ENCODE assay signal across 8 cellular contexts in the genomic region with DNA sequence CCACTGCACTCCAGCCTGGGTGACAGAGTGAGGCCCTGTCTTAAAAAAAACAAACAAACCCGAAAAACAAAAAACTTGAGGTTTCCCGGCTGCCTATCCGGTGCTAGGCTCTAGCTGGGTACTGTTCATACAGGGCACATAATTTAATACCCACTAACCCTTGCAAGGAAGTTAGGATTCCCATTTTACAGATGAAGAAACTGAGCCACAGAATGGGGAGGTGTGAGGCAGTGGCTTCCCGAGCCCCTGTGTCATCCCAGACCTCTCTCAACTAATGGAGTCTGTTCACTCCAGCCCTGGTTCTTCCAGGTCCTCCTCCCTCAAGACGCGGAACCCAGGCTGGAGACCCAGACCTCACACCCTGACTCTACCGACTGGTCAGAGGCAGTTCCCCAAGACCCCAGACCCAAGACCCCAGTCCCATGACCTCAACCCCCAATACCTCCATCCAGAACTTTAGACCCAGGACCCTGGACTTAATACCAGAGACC. TPM values are rescaled to one million over a fixed set of nuclear protein-coding genes. Genes with fewer than 3 reads are reported as not detected.
DNase-seq lines count a peak whose midpoint lies in the region; ATAC-seq, FAIRE-seq and TF ChIP-seq lines count a peak whose summit lies in the region.

No MANE protein-coding gene starts in this region.

- peak overlapping the region; percentile 96 for H3K27ac Mint-ChIP-seq in activated naive CD4-positive, alpha-beta T cell treated with anti-CD3 and anti-CD28 coated beads for 36 hours

- TSS peak; percentile 72 for BruUV-seq in HepG2 (replicated peaks; lab: Mats Ljungman, UMichigan)

- no peak for TF ChIP-seq EP300 in HepG2 (IDR thresholded peaks at IDR 0.05; ENCODE audit: low read depth in 2 of 2, low read length in 2 of 2)
- TF ChIP-seq EP300 in HepG2 (CRISPR knock-in tag; IDR thresholded peaks at IDR 0.05; ENCODE audit: borderline replicate concordance): no peak

- ATAC-seq in HepG2: no peak
- no peak for ATAC-seq in HG02884 (IDR thresholded peaks at IDR 0.05; ENCODE audit: unreplicated experiment)
- no peak for ATAC-seq in HG03095 (IDR thresholded peaks at IDR 0.05; ENCODE audit: unreplicated experiment)

- H3K27ac ChIP-seq in adrenal gland (peak overlapping the region; percentile 22 to 98 (median 88)), HepG2 (ENCODE audit: extremely low read length, insufficient read depth, low read length) (peak overlapping the region; percentile 89), thymus (ENCODE audit: low read depth) (peak overlapping the region; percentile 85)

- H3K4me2 ChIP-seq in HepG2 (ENCODE audit: low read depth, low read length): peak overlapping the region; percentile 88

- no peaks in the 10 kb centered on the region for H3K27me3 Mint-ChIP-seq in activated naive CD4-positive, alpha-beta T cell treated with anti-CD3 and anti-CD28 coated beads for 36 hours (ENCODE audit: low read depth)

- no peak for TF ChIP-seq POLR2A in adrenal gland (IDR thresholded peaks at IDR 0.05)
- TF ChIP-seq POLR2A in HepG2 (IDR thresholded peaks at IDR 0.05; ENCODE audit: insufficient read depth in 1 of 2, low read depth in 2 of 2, low read length in 2 of 2): no peak

- CTCF ChIA-PET in activated naive CD4-positive, alpha-beta T cell treated with anti-CD3 and anti-CD28 coated beads for 36 hours (lab: Charles Lee): interaction anchor here (0.7 to 2.4 kb wide), 4 partner anchors 37 to 61 kb away, joined by 3 to 15 read pairs (median 4); no protein-coding TSS in a partner anchor
- CTCF ChIA-PET in HepG2 (lab: Yijun Ruan, JAX; ENCODE audit: low intra/inter-chr PET ratio, low total read pairs): no interaction called here

- intact Hi-C loops in activated naive CD4-positive, alpha-beta T cell treated with anti-CD3 and anti-CD28 coated beads for 36 hours (cut with micrococcal nuclease): loop anchor here (2.0 to 5.0 kb wide), 9 partner anchors 189 to 1156 kb away; a partner anchor contains a TSS
- intact Hi-C loops in adrenal gland (cut with DNase I) (no loop called here), HepG2 (cut with micrococcal nuclease; ENCODE audit: unreplicated experiment) (loop anchor here (10.0 kb wide), 1 partner anchor 56 kb away; a partner anchor contains a TSS)

- TF ChIP-seq CTCF in adrenal gland (IDR thresholded peaks at IDR 0.05) (no peak), HepG2 (CRISPR knock-in tag; IDR thresholded peaks at IDR 0.05) (no peak)

- in situ Hi-C loops in HepG2 (cut with HindIII; ENCODE audit: extremely low pct_ligation_motif_present, low pct_unique_long_range_greater_than_20kb): no loop called here

- peaks cover 45% of the 10 kb centered on the region for H3K4me1 Mint-ChIP-seq in activated naive CD4-positive, alpha-beta T cell treated with anti-CD3 and anti-CD28 coated beads for 36 hours (ENCODE audit: low read depth)

- POLR2A ChIA-PET in HepG2 (lab: Yijun Ruan, JAX): interaction anchor here (0.6 to 0.8 kb wide), 2 partner anchors 38 to 486 kb away, joined by 3 read pairs; a partner anchor contains a TSS

- H3K9me3 ChIP-seq in adrenal gland (replicated peaks in 1 of 3) (no peaks in the 10 kb centered on the region), HepG2 (ENCODE audit: low read length) (no peaks in the 10 kb centered on the region), thymus (ENCODE audit: control insufficient read depth) (no peaks in the 10 kb centered on the region)

- peaks cover 0 to 22% of the 10 kb centered on the region in 2 donors for H3K36me3 ChIP-seq in adrenal gland (replicated peaks in 1 of 2)
- peaks cover 3 to 14% of the 10 kb centered on the region in 2 experiments; a peak in 3 of 5 replicates for H3K36me3 ChIP-seq in HepG2 (replicated peaks in 1 of 2; ENCODE audit: control insufficient read depth in 1 of 2, insufficient read depth in 2 of 2, low read length in 2 of 2)
- peaks cover 24% of the 10 kb centered on the region for H3K36me3 ChIP-seq in thymus (ENCODE audit: control insufficient read depth, insufficient read depth)

- H3K4me3 ChIP-seq in adrenal gland (peak overlapping the region; percentile 43 to 98 (median 92)), HepG2 (replicated peaks in 1 of 3; ENCODE audit: insufficient read depth in 1 of 3, low read depth in 2 of 3, low read length in 3 of 3) (peak overlapping the region; percentile 84 to 99 (median 90)), thymus (ENCODE audit: low read length) (peak overlapping the region; percentile 96)

- H3K9me3 Mint-ChIP-seq in activated naive CD4-positive, alpha-beta T cell treated with anti-CD3 and anti-CD28 coated beads for 36 hours: no peaks in the 10 kb centered on the region

- peaks cover 11% of the 10 kb centered on the region for H3K36me3 Mint-ChIP-seq in activated naive CD4-positive, alpha-beta T cell treated with anti-CD3 and anti-CD28 coated beads for 36 hours (ENCODE audit: low read depth)

- FAIRE-seq in HepG2 (lab: Jason Lieb, UNC): no peak

- DNase-seq in activated naive CD4-positive, alpha-beta T cell treated with anti-CD3 and anti-CD28 coated beads for 36 hours: peak; percentile 30
- no peak for DNase-seq in activated naive CD4-positive, alpha-beta T cell (lab: John Stamatoyannopoulos, UW)
- DNase-seq in adrenal gland: peak in 3 of 7 donors; percentile 9 to 57 (median 36)
- DNase-seq in HepG2 (ENCODE audit: low spot score): no peak
- DNase-seq in NCI-H748 (lab: John Stamatoyannopoulos, UW; ENCODE audit: unreplicated experiment): no peak

- peaks cover 12% of the 10 kb centered on the region for H3K79me2 ChIP-seq in HepG2 (ENCODE audit: insufficient read depth, low read length)

- H3K27me3 ChIP-seq in adrenal gland: no peaks in the 10 kb centered on the region
- no peaks in the 10 kb centered on the region; a peak in 1 of 5 replicates for H3K27me3 ChIP-seq in HepG2 (ENCODE audit: control insufficient read depth in 1 of 2, insufficient read depth in 2 of 2, low read length in 2 of 2)
- no peaks in the 10 kb centered on the region for H3K27me3 ChIP-seq in thymus (ENCODE audit: control insufficient read depth, insufficient read depth)

- H3K4me3 Mint-ChIP-seq in activated naive CD4-positive, alpha-beta T cell treated with anti-CD3 and anti-CD28 coated beads for 36 hours: peak overlapping the region; percentile 99

- no peaks in the 10 kb centered on the region for H4K20me1 ChIP-seq in HepG2 (ENCODE audit: insufficient read depth, low read length)

- H2AFZ ChIP-seq in HepG2 (ENCODE audit: low read length): no peak overlapping the region

- 31 to 36% (median 32%) methylated on average over 7 of the region's 7 CpGs for WGBS in adrenal gland, 4 donors
- WGBS in HepG2 (ENCODE audit: low lambda C conversion rate): 26% methylated on average over 7 of the region's 7 CpGs
- 51% methylated on average over 7 of the region's 7 CpGs for WGBS in thymus

- peak overlapping the region; percentile 93 for H3K9ac ChIP-seq in HepG2 (ENCODE audit: insufficient read depth, low read depth, low read length)

- peaks cover 13 to 28% of the 10 kb centered on the region in 2 donors for H3K4me1 ChIP-seq in adrenal gland (replicated peaks in 1 of 2)
- peaks cover 17% of the 10 kb centered on the region for H3K4me1 ChIP-seq in HepG2 (ENCODE audit: insufficient read depth, low read length)
- H3K4me1 ChIP-seq in thymus (ENCODE audit: control insufficient read depth, insufficient read depth, low read length): peaks cover 11% of the 10 kb centered on the region

- TF ChIP-seq RAD21 in HepG2 (CRISPR knock-in tag; IDR thresholded peaks at IDR 0.05): no peak

RNA-seq across cellular contexts. Expression of a gene that starts 0.6 kb away (rescaled TPM):
- total RNA-seq in activated naive CD4-positive, alpha-beta T cell treated with anti-CD3 and anti-CD28 coated beads for 36 hours: 10 to 100 TPM; 28.6 to 30.0 TPM
- total RNA-seq in adrenal gland (10 to 100 TPM; 11.1 to 35.6 (median 23.3) TPM), HepG2 (2016; rRNA removed; fragmentation: Illumina TruSeq; extraction: Trizol) (12.9 and 14.3 TPM in 2 replicates)
- polyA plus RNA-seq in adrenal gland (10 to 100 TPM in 2 of 3 donors, 1 to 10 TPM in 1; 2.6 to 43.8 (median 24.0) TPM), HepG2 (2011; rRNA removed) (14.2 and 18.7 TPM in 2 replicates), thymus (26.1 TPM)
- total RNA-seq in HepG2 (2016; cell fraction: cytosol; rRNA removed; fragmentation: Illumina TruSeq; extraction: Trizol; ENCODE audit: low read depth): 5.4 and 8.4 TPM in 2 replicates
- 12.1 and 15.3 TPM in 2 replicates for total RNA-seq in HepG2 (2016; cell fraction: insoluble cytoplasmic fraction; rRNA removed; fragmentation: Illumina TruSeq; extraction: Trizol)
- 9.8 and 12.8 TPM in 2 replicates for total RNA-seq in HepG2 (2016; cell fraction: membrane; rRNA removed; fragmentation: Illumina TruSeq; extraction: Trizol)
- total RNA-seq in HepG2 (2016; cell fraction: nucleus; rRNA removed; fragmentation: Illumina TruSeq; extraction: Trizol): 10.6 and 14.8 TPM in 2 replicates
- 6.1 and 12.7 TPM in 2 replicates for polyA plus RNA-seq in HepG2 (2011; cell fraction: cytosol; rRNA removed)
- 76.0 and 85.8 TPM in 2 replicates for polyA plus RNA-seq in HepG2 (2011; cell fraction: nucleus; rRNA removed)
- 6.8 and 9.1 TPM in 2 replicates for polyA plus RNA-seq in HepG2 (2012)
- polyA plus RNA-seq in HepG2 (2016; cell fraction: cytosol; fragmentation: Illumina TruSeq; extraction: Trizol; ENCODE audit: low read depth): 2.7 and 3.6 TPM in 2 replicates
- polyA plus RNA-seq in HepG2 (2016; cell fraction: insoluble cytoplasmic fraction; fragmentation: Illumina TruSeq; extraction: Trizol; ENCODE audit: low read depth): 9.5 and 10.3 TPM in 2 replicates
- polyA plus RNA-seq in HepG2 (2016; cell fraction: membrane; fragmentation: Illumina TruSeq; extraction: Trizol; ENCODE audit: low read depth): 6.0 and 6.1 TPM in 2 replicates
- polyA plus RNA-seq in HepG2 (2016; cell fraction: nucleus; fragmentation: Illumina TruSeq; extraction: Trizol; ENCODE audit: insufficient read depth, low read depth): 28.0 and 28.5 TPM in 2 replicates
- 14.2 and 22.9 TPM in 2 replicates for polyA minus RNA-seq in HepG2 (2011; rRNA and poly(A)+ RNA removed; ENCODE audit: low replicate concordance)
- polyA minus RNA-seq in HepG2 (2011; cell fraction: cytosol; rRNA and poly(A)+ RNA removed): 7.5 and 7.9 TPM in 2 replicates
- polyA minus RNA-seq in HepG2 (2011; cell fraction: nucleus; rRNA and poly(A)+ RNA removed): 15.3 and 18.5 TPM in 2 replicates

RNA-seq across cellular contexts. Expression of a gene that starts 1.6 kb away (rescaled TPM):
- total RNA-seq in activated naive CD4-positive, alpha-beta T cell treated with anti-CD3 and anti-CD28 coated beads for 36 hours: 10 to 100 TPM; 71.4 to 77.0 TPM
- 100 to 1,000 TPM in 6 of 8 donors, 10 to 100 TPM in 2; 83.2 to 229 (median 107) TPM for total RNA-seq in adrenal gland
- polyA plus RNA-seq in adrenal gland: 100 to 1,000 TPM in 1 of 3 donors, 10 to 100 TPM in 2; 60.2 to 172 (median 100.0) TPM
- 66.9 and 85.6 TPM in 2 replicates for total RNA-seq in HepG2 (2016; rRNA removed; fragmentation: Illumina TruSeq; extraction: Trizol)
- total RNA-seq in HepG2 (2016; cell fraction: cytosol; rRNA removed; fragmentation: Illumina TruSeq; extraction: Trizol; ENCODE audit: low read depth): 36.4 and 42.5 TPM in 2 replicates
- 71.3 and 95.8 TPM in 2 replicates for total RNA-seq in HepG2 (2016; cell fraction: insoluble cytoplasmic fraction; rRNA removed; fragmentation: Illumina TruSeq; extraction: Trizol)
- total RNA-seq in HepG2 (2016; cell fraction: membrane; rRNA removed; fragmentation: Illumina TruSeq; extraction: Trizol): 34.6 and 39.3 TPM in 2 replicates
- 17.6 and 22.0 TPM in 2 replicates for total RNA-seq in HepG2 (2016; cell fraction: nucleus; rRNA removed; fragmentation: Illumina TruSeq; extraction: Trizol)
- polyA plus RNA-seq in HepG2 (2011; rRNA removed): 36.8 and 37.2 TPM in 2 replicates
- 49.6 and 71.2 TPM in 2 replicates for polyA plus RNA-seq in HepG2 (2011; cell fraction: cytosol; rRNA removed)
- 14.2 and 18.6 TPM in 2 replicates for polyA plus RNA-seq in HepG2 (2011; cell fraction: nucleus; rRNA removed)
- polyA plus RNA-seq in HepG2 (2012): 22.5 and 27.7 TPM in 2 replicates
- 36.7 and 39.3 TPM in 2 replicates for polyA plus RNA-seq in HepG2 (2016; cell fraction: cytosol; fragmentation: Illumina TruSeq; extraction: Trizol; ENCODE audit: low read depth)
- polyA plus RNA-seq in HepG2 (2016; cell fraction: insoluble cytoplasmic fraction; fragmentation: Illumina TruSeq; extraction: Trizol; ENCODE audit: low read depth): 81.5 and 84.4 TPM in 2 replicates
- 25.3 and 29.3 TPM in 2 replicates for polyA plus RNA-seq in HepG2 (2016; cell fraction: membrane; fragmentation: Illumina TruSeq; extraction: Trizol; ENCODE audit: low read depth)
- polyA plus RNA-seq in HepG2 (2016; cell fraction: nucleus; fragmentation: Illumina TruSeq; extraction: Trizol; ENCODE audit: insufficient read depth, low read depth): 29.4 and 38.4 TPM in 2 replicates
- polyA minus RNA-seq in HepG2 (2011; rRNA and poly(A)+ RNA removed; ENCODE audit: low replicate concordance): 6.8 and 14.7 TPM in 2 replicates
- 6.7 and 10.6 TPM in 2 replicates for polyA minus RNA-seq in HepG2 (2011; cell fraction: cytosol; rRNA and poly(A)+ RNA removed)
- 4.5 and 6.2 TPM in 2 replicates for polyA minus RNA-seq in HepG2 (2011; cell fraction: nucleus; rRNA and poly(A)+ RNA removed)
- 95.9 TPM for polyA plus RNA-seq in thymus

RNA-seq across cellular contexts. Expression of a gene that starts 11.1 kb away (rescaled TPM):
- total RNA-seq in activated naive CD4-positive, alpha-beta T cell treated with anti-CD3 and anti-CD28 coated beads for 36 hours: not detected
- total RNA-seq in adrenal gland (not detected), HepG2 (2016; rRNA removed; fragmentation: Illumina TruSeq; extraction: Trizol) (not detected in 2 replicates)
- polyA plus RNA-seq in adrenal gland (not detected), HepG2 (2011; rRNA removed) (not detected in 2 replicates), thymus (0.07 TPM)
- total RNA-seq in HepG2 (2016; cell fraction: cytosol; rRNA removed; fragmentation: Illumina TruSeq; extraction: Trizol; ENCODE audit: low read depth): not detected in 2 replicates
- total RNA-seq in HepG2 (2016; cell fraction: insoluble cytoplasmic fraction; rRNA removed; fragmentation: Illumina TruSeq; extraction: Trizol): not detected in 2 replicates
- total RNA-seq in HepG2 (2016; cell fraction: membrane; rRNA removed; fragmentation: Illumina TruSeq; extraction: Trizol): not detected in 2 replicates
- total RNA-seq in HepG2 (2016; cell fraction: nucleus; rRNA removed; fragmentation: Illumina TruSeq; extraction: Trizol): not detected in 2 replicates
- not detected in 2 replicates for polyA plus RNA-seq in HepG2 (2011; cell fraction: cytosol; rRNA removed)
- not detected in 2 replicates for polyA plus RNA-seq in HepG2 (2011; cell fraction: nucleus; rRNA removed)
- not detected in 2 replicates for polyA plus RNA-seq in HepG2 (2012)
- not detected in 2 replicates for polyA plus RNA-seq in HepG2 (2016; cell fraction: cytosol; fragmentation: Illumina TruSeq; extraction: Trizol; ENCODE audit: low read depth)
- polyA plus RNA-seq in HepG2 (2016; cell fraction: insoluble cytoplasmic fraction; fragmentation: Illumina TruSeq; extraction: Trizol; ENCODE audit: low read depth): not detected in 2 replicates
- not detected in 2 replicates for polyA plus RNA-seq in HepG2 (2016; cell fraction: membrane; fragmentation: Illumina TruSeq; extraction: Trizol; ENCODE audit: low read depth)
- polyA plus RNA-seq in HepG2 (2016; cell fraction: nucleus; fragmentation: Illumina TruSeq; extraction: Trizol; ENCODE audit: insufficient read depth, low read depth): not detected in 2 replicates
- polyA minus RNA-seq in HepG2 (2011; rRNA and poly(A)+ RNA removed; ENCODE audit: low replicate concordance): not detected in 2 replicates
- polyA minus RNA-seq in HepG2 (2011; cell fraction: cytosol; rRNA and poly(A)+ RNA removed): not detected in 2 replicates
- not detected in 2 replicates for polyA minus RNA-seq in HepG2 (2011; cell fraction: nucleus; rRNA and poly(A)+ RNA removed)

RNA-seq across cellular contexts. Expression of a gene that starts 25.3 kb away (rescaled TPM):
- 10 to 100 TPM; 12.7 to 13.7 TPM for total RNA-seq in activated naive CD4-positive, alpha-beta T cell treated with anti-CD3 and anti-CD28 coated beads for 36 hours
- total RNA-seq in adrenal gland (1 to 10 TPM in 5 of 8 donors, under 1 TPM in 3; 0.72 to 3.3 (median 1.4) TPM), HepG2 (2016; rRNA removed; fragmentation: Illumina TruSeq; extraction: Trizol) (not detected in 2 replicates)
- polyA plus RNA-seq in adrenal gland (10 to 100 TPM in 1 of 3 donors, 1 to 10 TPM in 1, under 1 TPM in 1; 0.26 to 20.7 (median 3.5) TPM), HepG2 (2011; rRNA removed) (0.09 TPM in 2 replicates), thymus (16.2 TPM)
- not detected in 2 replicates for total RNA-seq in HepG2 (2016; cell fraction: cytosol; rRNA removed; fragmentation: Illumina TruSeq; extraction: Trizol; ENCODE audit: low read depth)
- total RNA-seq in HepG2 (2016; cell fraction: insoluble cytoplasmic fraction; rRNA removed; fragmentation: Illumina TruSeq; extraction: Trizol): not detected in 2 replicates
- total RNA-seq in HepG2 (2016; cell fraction: membrane; rRNA removed; fragmentation: Illumina TruSeq; extraction: Trizol): not detected in 2 replicates
- total RNA-seq in HepG2 (2016; cell fraction: nucleus; rRNA removed; fragmentation: Illumina TruSeq; extraction: Trizol): not detected in 2 replicates
- 0.11 and 0.14 TPM in 2 replicates for polyA plus RNA-seq in HepG2 (2011; cell fraction: cytosol; rRNA removed)
- polyA plus RNA-seq in HepG2 (2011; cell fraction: nucleus; rRNA removed): 0.32 TPM in 1 of 2 replicates, not detected in the other
- polyA plus RNA-seq in HepG2 (2012): not detected in 2 replicates
- 0.07 TPM in 1 of 2 replicates, not detected in the other for polyA plus RNA-seq in HepG2 (2016; cell fraction: cytosol; fragmentation: Illumina TruSeq; extraction: Trizol; ENCODE audit: low read depth)
- not detected in 2 replicates for polyA plus RNA-seq in HepG2 (2016; cell fraction: insoluble cytoplasmic fraction; fragmentation: Illumina TruSeq; extraction: Trizol; ENCODE audit: low read depth)
- polyA plus RNA-seq in HepG2 (2016; cell fraction: membrane; fragmentation: Illumina TruSeq; extraction: Trizol; ENCODE audit: low read depth): not detected in 2 replicates
- polyA plus RNA-seq in HepG2 (2016; cell fraction: nucleus; fragmentation: Illumina TruSeq; extraction: Trizol; ENCODE audit: insufficient read depth, low read depth): not detected in 2 replicates
- polyA minus RNA-seq in HepG2 (2011; rRNA and poly(A)+ RNA removed; ENCODE audit: low replicate concordance): 0.42 and 31.9 TPM in 2 replicates
- polyA minus RNA-seq in HepG2 (2011; cell fraction: cytosol; rRNA and poly(A)+ RNA removed): 0.70 TPM in 1 of 2 replicates, not detected in the other
- polyA minus RNA-seq in HepG2 (2011; cell fraction: nucleus; rRNA and poly(A)+ RNA removed): not detected in 2 replicates

RNA-seq across cellular contexts. Expression of a gene that starts 52.7 kb away (rescaled TPM):
- 1 to 10 TPM in 1 of 2 experiments, under 1 TPM in 1; 0.93 to 1.6 TPM for total RNA-seq in activated naive CD4-positive, alpha-beta T cell treated with anti-CD3 and anti-CD28 coated beads for 36 hours
- 1 to 10 TPM in 1 of 8 donors, under 1 TPM in 3, not detected in 4; 0.14 to 2.5 (median 0.33) TPM for total RNA-seq in adrenal gland
- polyA plus RNA-seq in adrenal gland: under 1 TPM in 1 of 3 donors, not detected in 2; 0.07 TPM
- 20.6 and 21.5 TPM in 2 replicates for total RNA-seq in HepG2 (2016; rRNA removed; fragmentation: Illumina TruSeq; extraction: Trizol)
- total RNA-seq in HepG2 (2016; cell fraction: cytosol; rRNA removed; fragmentation: Illumina TruSeq; extraction: Trizol; ENCODE audit: low read depth): 4.8 and 6.1 TPM in 2 replicates
- total RNA-seq in HepG2 (2016; cell fraction: insoluble cytoplasmic fraction; rRNA removed; fragmentation: Illumina TruSeq; extraction: Trizol): 12.8 and 26.0 TPM in 2 replicates
- total RNA-seq in HepG2 (2016; cell fraction: membrane; rRNA removed; fragmentation: Illumina TruSeq; extraction: Trizol): 6.5 and 7.3 TPM in 2 replicates
- 21.9 and 26.6 TPM in 2 replicates for total RNA-seq in HepG2 (2016; cell fraction: nucleus; rRNA removed; fragmentation: Illumina TruSeq; extraction: Trizol)
- 2.3 and 3.3 TPM in 2 replicates for polyA plus RNA-seq in HepG2 (2011; rRNA removed)
- polyA plus RNA-seq in HepG2 (2011; cell fraction: cytosol; rRNA removed): 0.60 and 0.95 TPM in 2 replicates
- polyA plus RNA-seq in HepG2 (2011; cell fraction: nucleus; rRNA removed): 7.0 and 7.9 TPM in 2 replicates
- 5.3 and 9.8 TPM in 2 replicates for polyA plus RNA-seq in HepG2 (2012)
- polyA plus RNA-seq in HepG2 (2016; cell fraction: cytosol; fragmentation: Illumina TruSeq; extraction: Trizol; ENCODE audit: low read depth): 1.8 and 2.4 TPM in 2 replicates
- polyA plus RNA-seq in HepG2 (2016; cell fraction: insoluble cytoplasmic fraction; fragmentation: Illumina TruSeq; extraction: Trizol; ENCODE audit: low read depth): 14.4 and 15.0 TPM in 2 replicates
- 3.0 and 3.4 TPM in 2 replicates for polyA plus RNA-seq in HepG2 (2016; cell fraction: membrane; fragmentation: Illumina TruSeq; extraction: Trizol; ENCODE audit: low read depth)
- 30.0 and 33.5 TPM in 2 replicates for polyA plus RNA-seq in HepG2 (2016; cell fraction: nucleus; fragmentation: Illumina TruSeq; extraction: Trizol; ENCODE audit: insufficient read depth, low read depth)
- polyA minus RNA-seq in HepG2 (2011; rRNA and poly(A)+ RNA removed; ENCODE audit: low replicate concordance): 4.2 and 4.7 TPM in 2 replicates
- 4.5 and 6.3 TPM in 2 replicates for polyA minus RNA-seq in HepG2 (2011; cell fraction: cytosol; rRNA and poly(A)+ RNA removed)
- polyA minus RNA-seq in HepG2 (2011; cell fraction: nucleus; rRNA and poly(A)+ RNA removed): 3.5 and 6.6 TPM in 2 replicates
- 3.3 TPM for polyA plus RNA-seq in thymus

Comparison
In these comparisons a context has a peak if more than half of its experiments do, and no peak if none do; other contexts are left out.
1. intact Hi-C loops: an anchor here in activated naive CD4-positive, alpha-beta T cell treated with anti-CD3 and anti-CD28 coated beads for 36 hours (2.0 to 5.0 kb wide) and HepG2 (10.0 kb wide); none called in adrenal gland.